ENCODE assay signal across 7 cellular contexts in the genomic region with DNA sequence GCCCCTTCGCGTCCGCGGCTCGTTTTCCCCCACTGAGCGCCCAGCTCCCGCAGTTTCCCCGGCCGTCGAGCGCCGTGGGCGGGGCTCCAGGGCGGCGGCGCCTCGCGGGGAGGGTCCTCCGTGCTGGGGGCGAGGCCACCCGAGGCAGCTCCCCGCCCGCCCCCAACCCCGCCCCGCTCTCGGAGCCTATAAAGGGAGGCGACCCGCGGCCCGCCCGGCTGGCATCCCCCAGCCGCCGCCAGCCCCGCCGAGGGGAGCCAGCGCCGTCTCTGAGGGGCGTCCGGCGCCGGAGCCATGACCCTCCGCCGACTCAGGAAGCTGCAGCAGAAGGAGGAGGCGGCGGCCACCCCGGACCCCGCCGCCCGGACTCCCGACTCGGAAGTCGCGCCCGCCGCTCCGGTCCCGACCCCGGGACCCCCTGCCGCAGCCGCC. TPM values are rescaled to one million over a fixed set of nuclear protein-coding genes. Genes with fewer than 3 reads are reported as not detected.
DNase-seq lines count a peak whose midpoint lies in the region; ATAC-seq and TF ChIP-seq lines count a peak whose summit lies in the region.

A gene (plus strand): TSS at position 221 of the 432 bp plus-strand sequence. CDS start 74 bp downstream, at position 295.

- intact Hi-C loops in right cardiac atrium (cut with DNase I): no loop called here
- intact Hi-C loops in sciatic nerve (cut with DNase I): no loop called here

- H3K27ac ChIP-seq in right cardiac atrium (ENCODE audit: low read length): peak within 1 kb of the TSS; percentile 93

- no peak within 1 kb of the TSS for H3K27ac Mint-ChIP-seq in HFFc6

- no peak for TF ChIP-seq CTCF in HFFc6 (IDR thresholded peaks at IDR 0.05)

- peaks cover 10% of the 10 kb centered on the region; the same call in 1 of the 2 replicates for H3K4me1 Mint-ChIP-seq in HFFc6 (ENCODE audit: low read depth)

- no peaks in the 10 kb centered on the region for H3K27me3 ChIP-seq in right cardiac atrium (ENCODE audit: control insufficient read depth, insufficient read depth)

- H3K9me3 Mint-ChIP-seq in HFFc6: no peaks in the 10 kb centered on the region

- WGBS in right cardiac atrium: under 1% methylated on average over 60 of the region's 60 CpGs

- no peaks in the 10 kb centered on the region for H3K36me3 Mint-ChIP-seq in HFFc6 (ENCODE audit: low read depth)

- peaks cover 15% of the 10 kb centered on the region for H3K27me3 Mint-ChIP-seq in HFFc6 (ENCODE audit: insufficient read depth)

- ATAC-seq in right cardiac atrium (peak; percentile 64 to 70), sciatic nerve (peak; percentile 52), HG02870 (IDR thresholded peaks at IDR 0.05; ENCODE audit: unreplicated experiment) (no peak), GM21515 (IDR thresholded peaks at IDR 0.05; ENCODE audit: unreplicated experiment) (no peak)

- peaks cover 7% of the 10 kb centered on the region for H3K4me1 ChIP-seq in right cardiac atrium (ENCODE audit: control insufficient read depth, insufficient read depth, low read length)

- H3K4me3 ChIP-seq in right cardiac atrium (ENCODE audit: low read length): peak within 1 kb of the TSS; percentile 76

- H3K9me3 ChIP-seq in right cardiac atrium (ENCODE audit: control insufficient read depth, low read length): no peaks in the 10 kb centered on the region

- peak within 1 kb of the TSS; percentile 80 for H3K4me3 Mint-ChIP-seq in HFFc6

- no peak for DNase-seq in HFFc6
- peak; percentile 78 for DNase-seq in SK-N-DZ (ENCODE audit: low spot score)
- peak; percentile 57 for DNase-seq in activated naive CD8-positive, alpha-beta T cell treated with anti-CD3 and anti-CD28 coated beads, Interleukin-2, amount 50 U/mL, for 16 hours (ENCODE audit: low read depth, low spot score)
- DNase-seq in right cardiac atrium: peak; percentile 84 to 95 (median 92)
- peak; percentile 89 for DNase-seq in sciatic nerve (ENCODE audit: low spot score)

RNA-seq across cellular contexts. Expression of the gene that starts here (rescaled TPM):
- under 1 TPM; 0.24 to 1.00 (median 0.69) TPM for total RNA-seq in HFFc6 (2021; fragmentation: NEBNext Ultra II Directional; extraction: Animal tissue kit (Norgen Biotek cat#: 25700))
- 13.6 and 121 TPM in 2 replicates for polyA plus RNA-seq in SK-N-DZ (2014; cell fraction: cytosol; rRNA removed)
- polyA plus RNA-seq in SK-N-DZ (2014; cell fraction: nucleus; rRNA removed): 24.1 and 50.0 TPM in 2 replicates
- total RNA-seq in right cardiac atrium (10 to 100 TPM; 20.8 to 39.3 (median 30.0) TPM), sciatic nerve (124 TPM)
- polyA plus RNA-seq in right cardiac atrium: 30.3 TPM

Comparison
In these comparisons a context has a peak if more than half of its experiments do, and no peak if none do; other contexts are left out.
1. RNA of the gene that starts here (total RNA-seq): 124 TPM in sciatic nerve (single experiment) and 20.8 to 39.3 TPM in right cardiac atrium; 0.24 to 1.00 TPM in HFFc6; every median in the first group is over 10 times any median in the second.
2. ATAC-seq: peak in right cardiac atrium (2 of 2) and sciatic nerve (single experiment); none in HG02870 (single experiment) and GM21515 (single experiment).